In genomic region chr12:3299929-3300832, GRCh38 we compare ENCODE assay signal across 8 cellular contexts.
DNase-seq lines count a peak whose midpoint lies in the region; ATAC-seq, FAIRE-seq and TF ChIP-seq lines count a peak whose summit lies in the region.

No MANE protein-coding gene starts in this region.

- FAIRE-seq in urothelium cell line (lab: Jason Lieb, UNC) = peak; percentile 98

- H3K27me3 Mint-ChIP-seq in T-helper 1 cell treated with Interleukin-12 subunit alpha and Interleukin-12 subunit beta and Interleukin-4 antibody, amounts not matched to agents 30 μg/mL and 1 μg/mL, for 36 hours (ENCODE audit: low read depth) = peaks cover 5% of the 10 kb centered on the region

- H3K4me3 ChIP-seq in HFF-Myc (replicated peaks; ENCODE audit: low read depth, low read length) = peak overlapping the region; percentile 19; the same call in 1 of the 2 replicates

- ATAC-seq in left ventricle myocardium superior = peak; percentile 81

- DNase-seq in EH (ENCODE audit: low read depth) (peak; percentile 97), HFF-Myc (ENCODE audit: extremely low read depth, low read depth) (peak; percentile 92), NCI-H1436 (lab: John Stamatoyannopoulos, UW) (peak; percentile 69), amniotic epithelial cell (ENCODE audit: low read depth) (peak; percentile 68), left ventricle myocardium superior (peak; percentile 92), pulmonary artery endothelial cell (ENCODE audit: low read depth, low spot score) (peak; percentile 55), urothelium cell line (ENCODE audit: low spot score) (peak; percentile 96)

- peak overlapping the region; percentile 35 for H3K4me3 Mint-ChIP-seq in T-helper 1 cell treated with Interleukin-12 subunit alpha and Interleukin-12 subunit beta and Interleukin-4 antibody, amounts not matched to agents 30 μg/mL and 1 μg/mL, for 36 hours

- TF ChIP-seq CTCF in HFF-Myc (IDR thresholded peaks at IDR 0.05; ENCODE audit: low read depth, low read length, missing control alignments) = peak; percentile 96

- no peaks in the 10 kb centered on the region for H3K36me3 Mint-ChIP-seq in T-helper 1 cell treated with Interleukin-12 subunit alpha and Interleukin-12 subunit beta and Interleukin-4 antibody, amounts not matched to agents 30 μg/mL and 1 μg/mL, for 36 hours (ENCODE audit: low read depth)

- H3K4me1 Mint-ChIP-seq in T-helper 1 cell treated with Interleukin-12 subunit alpha and Interleukin-12 subunit beta and Interleukin-4 antibody, amounts not matched to agents 30 μg/mL and 1 μg/mL, for 36 hours (ENCODE audit: low read depth) = peaks cover 12% of the 10 kb centered on the region

- peak overlapping the region; percentile 82 for H3K27ac Mint-ChIP-seq in T-helper 1 cell treated with Interleukin-12 subunit alpha and Interleukin-12 subunit beta and Interleukin-4 antibody, amounts not matched to agents 30 μg/mL and 1 μg/mL, for 36 hours

- H3K9me3 Mint-ChIP-seq in T-helper 1 cell treated with Interleukin-12 subunit alpha and Interleukin-12 subunit beta and Interleukin-4 antibody, amounts not matched to agents 30 μg/mL and 1 μg/mL, for 36 hours = no peaks in the 10 kb centered on the region

- intact Hi-C loops in left ventricle myocardium superior (cut with micrococcal nuclease) = loop anchor here (10.0 kb wide), 2 partner anchors 475 to 505 kb away; no protein-coding TSS in a partner anchor

Comparison
In these comparisons a context has a peak if more than half of its experiments do, and no peak if none do; other contexts are left out.
1. Peak in every context shown above with its lines: DNase-seq, ATAC-seq and H3K4me3 ChIP-seq.